1 cellular context compared by ENCODE assay signal in genomic region chr16:26118575-26118974, GRCh38.
TF ChIP-seq lines count a peak whose summit lies in the region.

No MANE protein-coding gene starts in this region.

TF ChIP-seq in GM23338, 12 proteins besides CTCF, POLR2A, EP300 and RAD21 (continued from another document):
- TF ChIP-seq ZNF462 (CRISPR knock-in tag; IDR thresholded peaks at IDR 0.05) (no peak), ZNF331 (CRISPR knock-in tag; IDR thresholded peaks at IDR 0.05; ENCODE audit: low read depth) (no peak), ETS1 (IDR thresholded peaks at IDR 0.05) (no peak), NANOG (IDR thresholded peaks at IDR 0.05; ENCODE audit: borderline replicate concordance) (no peak), STAT1 (IDR thresholded peaks at IDR 0.05; ENCODE audit: unreplicated experiment) (no peak), ZNF114 (CRISPR knock-in tag; IDR thresholded peaks at IDR 0.05) (no peak), POLR2AphosphoS5 (IDR thresholded peaks at IDR 0.05; ENCODE audit: low read depth) (no peak), EZH2 (IDR thresholded peaks at IDR 0.05; ENCODE audit: low read depth, unreplicated experiment) (no peak), CREB1 (CRISPR knock-in tag; IDR thresholded peaks at IDR 0.05; ENCODE audit: low read depth) (no peak), EZH2phosphoT487 (IDR thresholded peaks at IDR 0.05; ENCODE audit: unreplicated experiment) (no peak), JUNB (IDR thresholded peaks at IDR 0.05; ENCODE audit: unreplicated experiment) (no peak)
